1 cellular context compared by ENCODE assay signal in genomic region chr17:37405955-37406634, GRCh38.
TF ChIP-seq lines count a peak whose summit lies in the region.

No MANE protein-coding gene starts in this region.

TF ChIP-seq in K562, 482 proteins besides CTCF, POLR2A, EP300 and RAD21 (continued from another document and continues in another):
- TF ChIP-seq AFF1 (IDR thresholded peaks at IDR 0.05; ENCODE audit: low read depth in 1 of 2, partially characterized antibody in 2 of 2) (no peak), ZNF407 (IDR thresholded peaks at IDR 0.05; ENCODE audit: low read depth) (0 out of 2 replicates have a peak, but pooled peaks have one; percentile 19), L3MBTL2 (IDR thresholded peaks at IDR 0.05) (peak; percentile 45), FOXA3 (CRISPR knock-in tag; conservative IDR thresholded peaks at IDR 0.05 in 1 of 2, IDR thresholded peaks at IDR 0.05 in 1 of 2) (no peak), ARHGAP35 (IDR thresholded peaks at IDR 0.05; ENCODE audit: partially characterized antibody) (no peak), TRIM28 (IDR thresholded peaks at IDR 0.05) (no peak), ZNF655 (CRISPR knock-in tag; IDR thresholded peaks at IDR 0.05) (no peak), TCF15 (CRISPR knock-in tag; IDR thresholded peaks at IDR 0.05) (no peak), HBP1 (CRISPR knock-in tag; IDR thresholded peaks at IDR 0.05) (no peak), KLF1 (tag; IDR thresholded peaks at IDR 0.05) (peak; percentile 50; the same call in 1 of the 2 replicates), SIN3A (IDR thresholded peaks at IDR 0.05; ENCODE audit: borderline replicate concordance in 2 of 2, control insufficient read depth in 1 of 2, low read depth in 2 of 2, low read length in 2 of 2) (peak in 1 of 2 experiments; percentile 47; a peak in 1 of 4 replicates), ZNF696 (CRISPR knock-in tag; conservative IDR thresholded peaks at IDR 0.05) (no peak), TAF7 (tag; IDR thresholded peaks at IDR 0.05) (no peak), NFRKB (IDR thresholded peaks at IDR 0.05; ENCODE audit: low read depth) (0 out of 2 replicates have a peak, but pooled peaks have one; percentile 21), MGA (IDR thresholded peaks at IDR 0.05) (peak; percentile 44), SMARCE1 (IDR thresholded peaks at IDR 0.05) (0 out of 2 replicates have a peak, but pooled peaks have one; percentile 30), ZNF76 (CRISPR knock-in tag; IDR thresholded peaks at IDR 0.05; ENCODE audit: borderline replicate concordance) (no peak), ELF4 (CRISPR knock-in tag; IDR thresholded peaks at IDR 0.05) (no peak), PML (IDR thresholded peaks at IDR 0.05; ENCODE audit: low read length) (peak; percentile 21; the same call in 1 of the 2 replicates), CTBP1 (IDR thresholded peaks at IDR 0.05; ENCODE audit: borderline replicate concordance) (peak; percentile 73; the same call in 1 of the 2 replicates), TOE1 (IDR thresholded peaks at IDR 0.05; ENCODE audit: borderline replicate concordance) (peak; percentile 55; the same call in 1 of the 2 replicates), TOE1 (CRISPR knock-in tag; IDR thresholded peaks at IDR 0.05; ENCODE audit: borderline replicate concordance, low read depth) (no peak), KLF16 (IDR thresholded peaks at IDR 0.05) (no peak), ZBED1 (IDR thresholded peaks at IDR 0.05) (no peak), JUN (IDR thresholded peaks at IDR 0.05; ENCODE audit: borderline replicate concordance, low read depth, low read length) (no peak), JUN (CRISPR knock-in tag; IDR thresholded peaks at IDR 0.05; ENCODE audit: borderline replicate concordance) (no peak)
